8 cellular contexts compared by ENCODE assay signal in genomic region chr20:1437222-1437904, GRCh38. TPM values are rescaled to one million over a fixed set of nuclear protein-coding genes. Genes with fewer than 3 reads are reported as not detected.
DNase-seq lines count a peak whose midpoint lies in the region; ATAC-seq and TF ChIP-seq lines count a peak whose summit lies in the region.

No MANE protein-coding gene starts in this region.

- no peak overlapping the region for H3K4me2 ChIP-seq in OCI-LY1 (ENCODE audit: low read length)

- H3K9me2 ChIP-seq in OCI-LY1 (ENCODE audit: low read depth, low read length) = no peaks in the 10 kb centered on the region

- no peak overlapping the region for H2AFZ ChIP-seq in OCI-LY1 (ENCODE audit: low read length)

- no peak for ATAC-seq in GM18517 (IDR thresholded peaks at IDR 0.05; ENCODE audit: unreplicated experiment)

- H3K9me3 ChIP-seq in OCI-LY1 (ENCODE audit: low read length) = peaks cover 3% of the 10 kb centered on the region; the same call in 1 of the 2 replicates

- H3F3A ChIP-seq in OCI-LY1 (ENCODE audit: insufficient read depth, low read length) = no peaks in the 10 kb centered on the region

- H3K36me3 ChIP-seq in OCI-LY1 (ENCODE audit: insufficient read depth, low read length) = peaks cover 13% of the 10 kb centered on the region

- no peak overlapping the region for H3K27ac ChIP-seq in OCI-LY1 (ENCODE audit: low read depth, low read length, poor library complexity, severe bottlenecking)

- peak; percentile 86 for TF ChIP-seq CTCF in OCI-LY1 (IDR thresholded peaks at IDR 0.05; ENCODE audit: low read length)

- no peaks in the 10 kb centered on the region for H3K27me3 ChIP-seq in OCI-LY1 (ENCODE audit: insufficient read depth, low read length)

- H3K79me2 ChIP-seq in OCI-LY1 (ENCODE audit: insufficient read depth, low read length) = no peaks in the 10 kb centered on the region

- peaks cover 16% of the 10 kb centered on the region for H3K4me1 ChIP-seq in OCI-LY1 (ENCODE audit: insufficient read depth, low read length, severe bottlenecking)

- no peak overlapping the region for H3K9ac ChIP-seq in OCI-LY1 (ENCODE audit: low read length)

- DNase-seq in DMS114 treated with DMSO at 0.1 percent for 48 hours (lab: John Stamatoyannopoulos, UW; ENCODE audit: unreplicated experiment) (peak; percentile 56), HT1080 (ENCODE audit: low read depth) (peak; percentile 55), epidermal melanocyte (ENCODE audit: insufficient read length, low spot score) (peak; percentile 76), mucosa of gallbladder (ENCODE audit: low spot score) (peak; percentile 72)
- DNase-seq in activated CD8-positive, alpha-beta memory T cell treated with anti-CD3 and anti-CD28 coated beads, Interleukin-2, amount 50 U/mL, for 24 hours (ENCODE audit: extremely low read depth) = peak; percentile 35
- peak; percentile 87 for DNase-seq in stimulated activated CD8-positive, alpha-beta memory T cell treated with anti-CD3 and anti-CD28 coated beads, Interleukin-4, amount 100 ng/mL, for 48 hours

- no peaks in the 10 kb centered on the region for H4K20me1 ChIP-seq in OCI-LY1 (ENCODE audit: insufficient read depth, low read length)

- H3K4me3 ChIP-seq in OCI-LY1 (ENCODE audit: low read depth, low read length, poor library complexity, severe bottlenecking) = no peak overlapping the region

RNA-seq across cellular contexts. Expression of gene NSFL1C, which starts 29.3 kb away (rescaled TPM):
- 34.6 and 48.4 TPM in 2 replicates for total RNA-seq in HT1080 (2014; rRNA removed; shearing (Covaris generic))
- 54.1 and 56.8 TPM in 2 replicates for polyA plus RNA-seq in HT1080 (2015; cell fraction: cytosol; rRNA removed)
- 81.5 and 91.4 TPM in 2 replicates for polyA plus RNA-seq in HT1080 (2015; cell fraction: nucleus; rRNA removed)
- 77.5 TPM for total RNA-seq in mucosa of gallbladder

RNA-seq across cellular contexts. Expression of gene FKBP1A, which starts 44.5 kb away (rescaled TPM):
- 181 and 419 TPM in 2 replicates for total RNA-seq in HT1080 (2014; rRNA removed; shearing (Covaris generic))
- 989 and 1,085 TPM in 2 replicates for polyA plus RNA-seq in HT1080 (2015; cell fraction: cytosol; rRNA removed)
- polyA plus RNA-seq in HT1080 (2015; cell fraction: nucleus; rRNA removed) = 339 and 396 TPM in 2 replicates
- total RNA-seq in mucosa of gallbladder = 177 TPM

RNA-seq across cellular contexts. Expression of gene SIRPB2, which starts 53.9 kb away (rescaled TPM):
- total RNA-seq in HT1080 (2014; rRNA removed; shearing (Covaris generic)) = not detected in 2 replicates
- not detected in 2 replicates for polyA plus RNA-seq in HT1080 (2015; cell fraction: cytosol; rRNA removed)
- polyA plus RNA-seq in HT1080 (2015; cell fraction: nucleus; rRNA removed) = not detected in 2 replicates
- 3.7 TPM for total RNA-seq in mucosa of gallbladder

Comparison
In these comparisons a context has a peak if more than half of its experiments do, and no peak if none do; other contexts are left out.
1. DNase-seq: peak in every context shown above with its lines; median percentile 87 in stimulated activated CD8-positive, alpha-beta memory T cell treated with anti-CD3 and anti-CD28 coated beads, Interleukin-4, amount 100 ng/mL, for 48 hours; 76 in epidermal melanocyte; 72 in mucosa of gallbladder; 56 in DMS114 treated with DMSO at 0.1 percent for 48 hours; 55 in HT1080; 35 in activated CD8-positive, alpha-beta memory T cell treated with anti-CD3 and anti-CD28 coated beads, Interleukin-2, amount 50 U/mL, for 24 hours.